ENCODE assay signal across 19 cellular contexts in the genomic region with DNA sequence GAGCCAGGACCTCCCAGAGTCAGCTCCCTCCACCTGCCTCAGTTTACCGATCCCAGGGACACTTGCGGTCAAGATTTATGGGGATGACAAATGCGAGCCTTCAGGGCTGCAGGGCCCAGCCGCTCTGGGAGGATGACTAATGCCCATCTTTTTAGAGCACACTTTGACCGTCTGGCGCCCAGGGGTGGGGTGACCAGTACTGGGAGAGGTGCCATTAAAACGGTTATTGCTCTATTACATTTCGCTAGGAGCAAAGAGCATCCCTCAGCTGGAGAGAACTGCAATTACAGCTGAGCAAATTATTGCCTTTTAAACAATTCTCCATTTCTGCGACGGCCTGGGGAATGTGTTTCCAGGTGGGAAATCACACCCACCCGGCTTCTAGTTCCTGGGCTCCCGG. TPM values are rescaled to one million over a fixed set of nuclear protein-coding genes. Genes with fewer than 3 reads are reported as not detected.
DNase-seq lines count a peak whose midpoint lies in the region; ATAC-seq and TF ChIP-seq lines count a peak whose summit lies in the region.
"Had no signal": no experiment of that assay in that cellular context is flagged by ENCODE, and none has a peak within 500 bp of the region (broad histone marks: within the 10 kb centered on the region; RNA-seq: fewer than 3 reads in every experiment).

No MANE protein-coding gene starts in this region.

- no peaks in the 10 kb centered on the region for H3K36me3 Mint-ChIP-seq in endodermal cell (ENCODE audit: low read depth)
- H3K36me3 Mint-ChIP-seq: activated naive CD8-positive, alpha-beta T cell treated with anti-CD3 and anti-CD28 coated beads, Interleukin-2, amount 10 ng/mL, durations not matched to agents 7 days and 5 days; CD14-positive monocyte had no signal

- no peaks in the 10 kb centered on the region for H3K9me3 Mint-ChIP-seq in endodermal cell
- H3K9me3 Mint-ChIP-seq: activated naive CD8-positive, alpha-beta T cell treated with anti-CD3 and anti-CD28 coated beads, Interleukin-2, amount 10 ng/mL, durations not matched to agents 7 days and 5 days had no signal

- H3K27me3 Mint-ChIP-seq in endodermal cell (ENCODE audit: insufficient read depth), result peaks cover 3% of the 10 kb centered on the region

- H2AFZ ChIP-seq in osteoblast (ENCODE audit: low read length), result no peak overlapping the region

- no peaks in the 10 kb centered on the region for H3K4me1 Mint-ChIP-seq in endodermal cell
- H3K4me1 Mint-ChIP-seq: activated naive CD8-positive, alpha-beta T cell treated with anti-CD3 and anti-CD28 coated beads, Interleukin-2, amount 10 ng/mL, durations not matched to agents 7 days and 5 days; CD14-positive monocyte had no signal

- H3K4me1 ChIP-seq in endodermal cell (ENCODE audit: control insufficient read depth, insufficient read depth, low read length) (no peaks in the 10 kb centered on the region), osteoblast (ENCODE audit: insufficient read depth, low read length) (peaks cover 2% of the 10 kb centered on the region)
- H3K4me1 ChIP-seq: tibial artery had no signal

- no peak for TF ChIP-seq CTCF in endodermal cell (conservative IDR thresholded peaks at IDR 0.05)
- peak; percentile 16 for TF ChIP-seq CTCF in osteoblast (IDR thresholded peaks at IDR 0.05; ENCODE audit: extremely low read depth, low read depth, low read length)

- H3K27ac ChIP-seq in endodermal cell (ENCODE audit: low read depth, low read length) (no peak overlapping the region), osteoblast (ENCODE audit: low read depth, low read length) (no peak overlapping the region)
- H3K27ac ChIP-seq: 22Rv1, tibial artery had no signal

- H3K36me3 ChIP-seq in endodermal cell (ENCODE audit: control insufficient read depth, insufficient read depth, low read length) (no peaks in the 10 kb centered on the region), osteoblast (ENCODE audit: insufficient read depth, low read length) (no peaks in the 10 kb centered on the region)
- H3K36me3 ChIP-seq: tibial artery had no signal

- DNase-seq in NCI-H1417 (lab: John Stamatoyannopoulos, UW) (peak in 2 of 3 experiments; percentile 16 to 61), NCI-H1417 treated with DMSO at 0.1 percent for 48 hours (lab: John Stamatoyannopoulos, UW) (no peak), NCI-H146 (lab: John Stamatoyannopoulos, UW) (peak; percentile 37), endodermal cell (peak; percentile 15), osteoblast (ENCODE audit: insufficient read length, low spot score, missing footprints) (peak; percentile 80)
- DNase-seq: activated naive CD8-positive, alpha-beta T cell treated with anti-CD3 and anti-CD28 coated beads, Interleukin-2, amount 10 ng/mL, durations not matched to agents 7 days and 5 days; activated T-cell treated with anti-CD3 and anti-CD28 coated beads, Interleukin-2, amount 50 U/mL, for 48 hours; DMS79 treated with DMSO at 0.1 percent for 48 hours; foreskin melanocyte; GOT3; mesendoderm; SK-N-SH; stimulated activated CD4-positive, alpha-beta T cell treated with anti-CD3 and anti-CD28 coated beads, Interleukin-4, amount 100 ng/mL, for 4 hours had no signal

- no peaks in the 10 kb centered on the region for H3K79me2 ChIP-seq in osteoblast (ENCODE audit: insufficient read depth, low read length)

- WGBS in endodermal cell (ENCODE audit: insufficient coverage in 1 of 2, insufficient read length in 1 of 2), 2 experiments, result 92 to 96% methylated on average over 8 to 12 of the region's 12 CpGs

- H3K27ac Mint-ChIP-seq in endodermal cell, result no peak overlapping the region
- H3K27ac Mint-ChIP-seq: activated naive CD8-positive, alpha-beta T cell treated with anti-CD3 and anti-CD28 coated beads, Interleukin-2, amount 10 ng/mL, durations not matched to agents 7 days and 5 days; CD14-positive monocyte had no signal

- H3K4me3 Mint-ChIP-seq in endodermal cell, result no peak overlapping the region
- H3K4me3 Mint-ChIP-seq: activated naive CD8-positive, alpha-beta T cell treated with anti-CD3 and anti-CD28 coated beads, Interleukin-2, amount 10 ng/mL, durations not matched to agents 7 days and 5 days had no signal

- H3K4me2 ChIP-seq in osteoblast (ENCODE audit: insufficient read depth, low read length), result no peak overlapping the region
- H3K4me2 ChIP-seq: SK-N-SH had no signal

- no peaks in the 10 kb centered on the region for H4K20me1 ChIP-seq in osteoblast (ENCODE audit: insufficient read depth, low read length)

- H3K27me3 ChIP-seq in endodermal cell (ENCODE audit: control insufficient read depth, insufficient read depth, low read length, poor library complexity, severe bottlenecking), result no peaks in the 10 kb centered on the region
- peaks cover 3% of the 10 kb centered on the region for H3K27me3 ChIP-seq in osteoblast (ENCODE audit: insufficient read depth, low read length)

- H3K4me3 ChIP-seq in endodermal cell (ENCODE audit: low read length) (no peak overlapping the region), osteoblast (ENCODE audit: insufficient read depth, low read length) (no peak overlapping the region)
- H3K4me3 ChIP-seq: tibial artery had no signal

- H3K9ac ChIP-seq in endodermal cell (ENCODE audit: extremely low read depth, low read length, poor library complexity, severe bottlenecking), result no peak overlapping the region
- H3K9ac ChIP-seq: SK-N-SH had no signal

- H3K9me3 ChIP-seq in endodermal cell (ENCODE audit: control insufficient read depth, low read length), result no peaks in the 10 kb centered on the region
- H3K9me3 ChIP-seq in osteoblast (ENCODE audit: low read depth, low read length), result no peaks in the 10 kb centered on the region
- H3K9me3 ChIP-seq: SK-N-SH, tibial artery had no signal

- no peak for ATAC-seq in GM19395 (IDR thresholded peaks at IDR 0.05; ENCODE audit: unreplicated experiment)
- ATAC-seq in HG02759 (IDR thresholded peaks at IDR 0.05; ENCODE audit: unreplicated experiment), result no peak
- no peak for ATAC-seq in HG03139 (IDR thresholded peaks at IDR 0.05; ENCODE audit: unreplicated experiment)

RNA-seq across cellular contexts. Expression of a gene that starts 42.6 kb away (rescaled TPM):
- total RNA-seq in endodermal cell (1 to 10 TPM; 6.8 to 8.1 TPM), osteoblast (47.1 and 57.2 TPM in 2 replicates)
- polyA plus RNA-seq in endodermal cell (2013, experiment 1 of 2), result 17.6 TPM
- polyA plus RNA-seq in endodermal cell (2013, experiment 2 of 2), result 14.0 TPM
